ENCODE assay signal across 8 cellular contexts in genomic region chr17:15261063-15261817, GRCh38. TPM values are rescaled to one million over a fixed set of nuclear protein-coding genes. Genes with fewer than 3 reads are reported as not detected.
A peak's percentile ranks its signal among the peaks of the same experiment; 100 is the strongest.
DNase-seq lines count a peak whose midpoint lies in the region; ATAC-seq and TF ChIP-seq lines count a peak whose summit lies in the region.

No MANE protein-coding gene starts in this region.

- H3K4me3 ChIP-seq in gastroesophageal sphincter (peak overlapping the region; percentile 62 to 70), neural progenitor cell (peak overlapping the region; percentile 57)

- no peak overlapping the region for H3K9ac ChIP-seq in neural progenitor cell

- intact Hi-C loops in activated CD8-positive, alpha-beta T cell treated with anti-CD3 and anti-CD28 coated beads for 36 hours (cut with micrococcal nuclease): no loop called here

- CTCF ChIA-PET in activated naive CD4-positive, alpha-beta T cell treated with anti-CD3 and anti-CD28 coated beads, Interleukin-2, amount 10 ng/mL, durations not matched to agents 7 days and 5 days (lab: Charles Lee): no interaction called here
- CTCF ChIA-PET in activated CD8-positive, alpha-beta T cell treated with anti-CD3 and anti-CD28 coated beads for 36 hours (lab: Charles Lee): interaction anchor here (5.1 kb wide), 1 partner anchor 241 kb away, joined by 34 read pairs; no protein-coding TSS in a partner anchor

- H3F3A ChIP-seq in neural progenitor cell (ENCODE audit: low read depth): peaks cover 30% of the 10 kb centered on the region

- in situ Hi-C loops in KBM-7 (cut with MboI; ENCODE audit: low pct_unique_long_range_greater_than_20kb, low sequenced_read_pairs): no loop called here

- H3K36me3 ChIP-seq in gastroesophageal sphincter (peaks cover 0 to 32% of the 10 kb centered on the region in 2 donors), neural progenitor cell (no peaks in the 10 kb centered on the region)

- peak overlapping the region; percentile 80 for H3K4me2 ChIP-seq in neural progenitor cell

- TF ChIP-seq CTCF in activated CD8-positive, alpha-beta T cell treated with anti-CD3 and anti-CD28 coated beads for 36 hours (IDR thresholded peaks at IDR 0.05): peak; percentile 15
- TF ChIP-seq CTCF in gastroesophageal sphincter (IDR thresholded peaks at IDR 0.05): peak in 2 of 4 experiments; percentile 36 to 60
- no peak for TF ChIP-seq CTCF in neural progenitor cell (IDR thresholded peaks at IDR 0.05)

- DNase-seq in activated naive CD4-positive, alpha-beta T cell treated with anti-CD3 and anti-CD28 coated beads, Interleukin-2, amount 50 U/mL, for 72 hours (ENCODE audit: low spot score in 2 of 2): peak in 1 of 2 donors; percentile 14
- DNase-seq in activated naive CD4-positive, alpha-beta T cell treated with anti-CD3 and anti-CD28 coated beads, Interleukin-2, amount 10 ng/mL, durations not matched to agents 7 days and 5 days: no peak
- peak; percentile 14 for DNase-seq in activated CD8-positive, alpha-beta T cell treated with anti-CD3 and anti-CD28 coated beads for 36 hours
- DNase-seq in neural progenitor cell (ENCODE audit: low spot score): peak; percentile 85
- no peak for DNase-seq in KBM-7
- no peak for DNase-seq in NOMO-1 treated with DMSO at 0.1 percent for 48 hours (lab: John Stamatoyannopoulos, UW; ENCODE audit: unreplicated experiment)

- H4K20me1 ChIP-seq in neural progenitor cell (ENCODE audit: low read depth): peaks cover 3% of the 10 kb centered on the region

- TF ChIP-seq EP300 in gastroesophageal sphincter (IDR thresholded peaks at IDR 0.05): no peak

- peaks cover 86% of the 10 kb centered on the region for H3K27me3 Mint-ChIP-seq in activated naive CD4-positive, alpha-beta T cell treated with anti-CD3 and anti-CD28 coated beads, Interleukin-2, amount 10 ng/mL, durations not matched to agents 7 days and 5 days
- H3K27me3 Mint-ChIP-seq in activated CD8-positive, alpha-beta T cell treated with anti-CD3 and anti-CD28 coated beads for 36 hours: peaks cover 70% of the 10 kb centered on the region
- peaks cover 34% of the 10 kb centered on the region for H3K27me3 Mint-ChIP-seq in neural progenitor cell (ENCODE audit: insufficient read depth, low read depth)

- WGBS in gastroesophageal sphincter (ENCODE audit: low coverage in 1 of 2), 2 donors: 2 to 5% methylated on average over 4 to 12 of the region's 40 CpGs

- H3K9me3 Mint-ChIP-seq in activated naive CD4-positive, alpha-beta T cell treated with anti-CD3 and anti-CD28 coated beads, Interleukin-2, amount 50 U/mL, for 72 hours: no peaks in the 10 kb centered on the region
- no peaks in the 10 kb centered on the region for H3K9me3 Mint-ChIP-seq in activated naive CD4-positive, alpha-beta T cell treated with anti-CD3 and anti-CD28 coated beads, Interleukin-2, amount 10 ng/mL, durations not matched to agents 7 days and 5 days
- no peaks in the 10 kb centered on the region for H3K9me3 Mint-ChIP-seq in activated CD8-positive, alpha-beta T cell treated with anti-CD3 and anti-CD28 coated beads for 36 hours
- no peaks in the 10 kb centered on the region for H3K9me3 Mint-ChIP-seq in neural progenitor cell

- no peak overlapping the region for H3K27ac Mint-ChIP-seq in activated naive CD4-positive, alpha-beta T cell treated with anti-CD3 and anti-CD28 coated beads, Interleukin-2, amount 50 U/mL, for 72 hours
- no peak overlapping the region for H3K27ac Mint-ChIP-seq in activated naive CD4-positive, alpha-beta T cell treated with anti-CD3 and anti-CD28 coated beads, Interleukin-2, amount 10 ng/mL, durations not matched to agents 7 days and 5 days
- H3K27ac Mint-ChIP-seq in activated CD8-positive, alpha-beta T cell treated with anti-CD3 and anti-CD28 coated beads for 36 hours: no peak overlapping the region
- H3K27ac Mint-ChIP-seq in neural progenitor cell: no peak overlapping the region

- peaks cover 20% of the 10 kb centered on the region for H3K4me1 Mint-ChIP-seq in activated naive CD4-positive, alpha-beta T cell treated with anti-CD3 and anti-CD28 coated beads, Interleukin-2, amount 10 ng/mL, durations not matched to agents 7 days and 5 days
- peaks cover 21% of the 10 kb centered on the region for H3K4me1 Mint-ChIP-seq in activated CD8-positive, alpha-beta T cell treated with anti-CD3 and anti-CD28 coated beads for 36 hours (ENCODE audit: low read depth)
- H3K4me1 Mint-ChIP-seq in neural progenitor cell: peaks cover 29% of the 10 kb centered on the region

- H3K9me3 ChIP-seq in gastroesophageal sphincter (no peaks in the 10 kb centered on the region), neural progenitor cell (ENCODE audit: low read depth) (no peaks in the 10 kb centered on the region)

- H3K36me3 Mint-ChIP-seq in activated naive CD4-positive, alpha-beta T cell treated with anti-CD3 and anti-CD28 coated beads, Interleukin-2, amount 50 U/mL, for 72 hours: no peaks in the 10 kb centered on the region
- H3K36me3 Mint-ChIP-seq in activated naive CD4-positive, alpha-beta T cell treated with anti-CD3 and anti-CD28 coated beads, Interleukin-2, amount 10 ng/mL, durations not matched to agents 7 days and 5 days: no peaks in the 10 kb centered on the region
- peaks cover 1% of the 10 kb centered on the region for H3K36me3 Mint-ChIP-seq in activated CD8-positive, alpha-beta T cell treated with anti-CD3 and anti-CD28 coated beads for 36 hours (ENCODE audit: low read depth)
- H3K36me3 Mint-ChIP-seq in neural progenitor cell: peaks cover 1% of the 10 kb centered on the region

- no peak overlapping the region for H3K4me3 Mint-ChIP-seq in activated naive CD4-positive, alpha-beta T cell treated with anti-CD3 and anti-CD28 coated beads, Interleukin-2, amount 10 ng/mL, durations not matched to agents 7 days and 5 days
- H3K4me3 Mint-ChIP-seq in activated CD8-positive, alpha-beta T cell treated with anti-CD3 and anti-CD28 coated beads for 36 hours: peak overlapping the region; percentile 75
- peak overlapping the region; percentile 92 for H3K4me3 Mint-ChIP-seq in neural progenitor cell

- TF ChIP-seq POLR2A in gastroesophageal sphincter (IDR thresholded peaks at IDR 0.05): no peak

- H3K4me1 ChIP-seq in gastroesophageal sphincter (peaks cover 13 to 74% (median 23%) of the 10 kb centered on the region in 3 donors), neural progenitor cell (peaks cover 8% of the 10 kb centered on the region)

- H2AFZ ChIP-seq in neural progenitor cell (replicated peaks): peak overlapping the region; percentile 98

- H3K27me3 ChIP-seq in gastroesophageal sphincter (no peaks in the 10 kb centered on the region), neural progenitor cell (peaks cover 94% of the 10 kb centered on the region)

- ATAC-seq in activated naive CD4-positive, alpha-beta T cell treated with anti-CD3 and anti-CD28 coated beads, Interleukin-2, amount 50 U/mL, for 72 hours: peak; percentile 6 to 34
- peak; percentile 43 for ATAC-seq in activated CD8-positive, alpha-beta T cell treated with anti-CD3 and anti-CD28 coated beads for 36 hours
- ATAC-seq in gastroesophageal sphincter (peak; percentile 28), HG03521 (IDR thresholded peaks at IDR 0.05; ENCODE audit: unreplicated experiment) (no peak)

- no peaks in the 10 kb centered on the region for H3K79me2 ChIP-seq in neural progenitor cell (ENCODE audit: low read depth)

- POLR2A ChIA-PET in activated CD8-positive, alpha-beta T cell treated with anti-CD3 and anti-CD28 coated beads for 36 hours (lab: Charles Lee): no interaction called here

- H3K27ac ChIP-seq in gastroesophageal sphincter: peak overlapping the region; percentile 92 to 98 (median 96)
- H3K27ac ChIP-seq in neural progenitor cell: no peak overlapping the region

RNA-seq across cellular contexts. Expression of gene PMP22, which starts 3.9 kb away (rescaled TPM):
- under 1 TPM in 1 of 2 donors, not detected in 1; 0.53 TPM for total RNA-seq in activated naive CD4-positive, alpha-beta T cell treated with anti-CD3 and anti-CD28 coated beads, Interleukin-2, amount 50 U/mL, for 72 hours
- under 1 TPM in 1 of 2 experiments, not detected in 1; 0.20 TPM for total RNA-seq in activated CD8-positive, alpha-beta T cell treated with anti-CD3 and anti-CD28 coated beads for 36 hours
- total RNA-seq in gastroesophageal sphincter (100 to 1,000 TPM; 145 to 268 (median 242) TPM), neural progenitor cell (ENCODE audit: low replicate concordance) (4.3 and 6.5 TPM in 2 replicates)

Comparison
In these comparisons a context has a peak if more than half of its experiments do, and no peak if none do; other contexts are left out.
1. DNase-seq: peak in activated CD8-positive, alpha-beta T cell treated with anti-CD3 and anti-CD28 coated beads for 36 hours (single experiment) and neural progenitor cell (single experiment); none in activated naive CD4-positive, alpha-beta T cell treated with anti-CD3 and anti-CD28 coated beads, Interleukin-2, amount 10 ng/mL, durations not matched to agents 7 days and 5 days (single experiment), KBM-7 (single experiment) and NOMO-1 treated with DMSO at 0.1 percent for 48 hours (single experiment).
2. RNA of gene PMP22, which starts 3.9 kb away (total RNA-seq): 145 to 268 TPM in gastroesophageal sphincter; 4.3 to 6.5 TPM in neural progenitor cell, 0.53 TPM in activated naive CD4-positive, alpha-beta T cell treated with anti-CD3 and anti-CD28 coated beads, Interleukin-2, amount 50 U/mL, for 72 hours and 0.20 TPM in activated CD8-positive, alpha-beta T cell treated with anti-CD3 and anti-CD28 coated beads for 36 hours; every median in the first group is over 10 times any median in the second.